In the genomic region with DNA sequence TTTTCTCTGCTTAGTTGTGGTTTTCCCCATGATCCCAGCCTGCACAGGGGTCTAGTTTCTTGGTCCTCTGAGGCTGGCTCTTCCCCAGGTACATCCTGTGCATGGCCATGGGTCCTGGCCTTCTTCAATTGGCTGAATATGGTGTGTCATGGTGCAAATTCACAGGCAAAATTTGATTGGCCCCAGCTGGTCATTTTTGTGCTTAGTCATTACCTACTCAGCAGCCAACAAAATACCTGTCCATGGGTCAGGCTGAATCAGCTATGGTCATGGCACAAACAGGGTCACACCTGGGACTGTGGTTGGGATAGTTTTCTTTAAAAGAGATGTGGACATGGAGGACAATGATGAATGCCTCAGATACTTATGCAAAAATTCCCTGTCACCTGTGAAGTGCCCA, we compare ENCODE assay signal across 17 cellular contexts.
DNase-seq lines count a peak whose midpoint lies in the region; ATAC-seq and TF ChIP-seq lines count a peak whose summit lies in the region.
"Had no signal": no experiment of that assay in that cellular context is flagged by ENCODE, and none has a peak within 500 bp of the region (broad histone marks: within the 10 kb centered on the region; RNA-seq: fewer than 3 reads in every experiment).

No MANE protein-coding gene starts in this region.

- peak overlapping the region; percentile 5 for H3K27ac ChIP-seq in mammary epithelial cell (ENCODE audit: insufficient read depth, low read depth, low read length)
- H3K27ac ChIP-seq in RWPE2 (ENCODE audit: poor library complexity, severe bottlenecking), result no peak overlapping the region
- H3K27ac ChIP-seq: GM23248, HL-60 had no signal

- BruUV-seq in mammary epithelial cell (replicated peaks; lab: Mats Ljungman, UMichigan) (no TSS peak), MCF 10A (replicated peaks; lab: Mats Ljungman, UMichigan) (no TSS peak)

- in situ Hi-C loops in mammary epithelial cell (cut with MboI; ENCODE audit: low sequenced_read_pairs in 2 of 2), result loop anchor here (5.0 to 25.0 kb wide), 3 partner anchors 213 to 480 kb away; no protein-coding TSS in a partner anchor

- H3K36me3 ChIP-seq in mammary epithelial cell (ENCODE audit: insufficient read depth, low read length), result no peaks in the 10 kb centered on the region
- no peaks in the 10 kb centered on the region for H3K36me3 ChIP-seq in RWPE2 (ENCODE audit: low read depth)

- no peak overlapping the region for H3K9ac ChIP-seq in mammary epithelial cell (ENCODE audit: insufficient read depth, low read length)
- H3K9ac ChIP-seq: GM23248 had no signal

- H3K27me3 Mint-ChIP-seq in MCF 10A (ENCODE audit: insufficient read depth, unreplicated experiment) (no peaks in the 10 kb centered on the region), glutamatergic neuron (ENCODE audit: unreplicated experiment) (peaks cover 4% of the 10 kb centered on the region)
- H3K27me3 Mint-ChIP-seq: B cell, IgD-negative memory B cell had no signal

- H3K27ac Mint-ChIP-seq in MCF 10A (ENCODE audit: low read depth, unreplicated experiment) (no peak overlapping the region), glutamatergic neuron (ENCODE audit: unreplicated experiment) (no peak overlapping the region)
- H3K27ac Mint-ChIP-seq: B cell; CD4-positive, alpha-beta memory T cell had no signal

- peak; percentile 42; the same call in 1 of the 3 replicates for ATAC-seq in RWPE2 (ENCODE audit: low read depth)

- H3K4me2 ChIP-seq in mammary epithelial cell (ENCODE audit: insufficient read depth, low read depth, low read length), result no peak overlapping the region

- H3K9me3 Mint-ChIP-seq in MCF 10A (ENCODE audit: unreplicated experiment) (no peaks in the 10 kb centered on the region), glutamatergic neuron (ENCODE audit: unreplicated experiment) (peaks cover 4% of the 10 kb centered on the region)
- H3K9me3 Mint-ChIP-seq: CD4-positive, alpha-beta memory T cell; IgD-negative memory B cell had no signal

- H3K27me3 ChIP-seq in mammary epithelial cell (ENCODE audit: insufficient read depth, low read length) (no peaks in the 10 kb centered on the region), RWPE2 (ENCODE audit: insufficient read depth, poor library complexity, severe bottlenecking) (no peaks in the 10 kb centered on the region)

- no peaks in the 10 kb centered on the region for H3K79me2 ChIP-seq in mammary epithelial cell (ENCODE audit: insufficient read depth, low read length)

- DNase-seq in mammary epithelial cell (peak; percentile 85), MCF 10A (ENCODE audit: unreplicated experiment) (no peak), RWPE2 (ENCODE audit: low spot score) (no peak), epithelial cell of esophagus (ENCODE audit: low read depth) (peak; percentile 60), glutamatergic neuron (no peak), HUDEP-2 (lab: John Stamatoyannopoulos, UW; ENCODE audit: unreplicated experiment in 76 of 76) (no peak), posterior cingulate gyrus (no peak), SIG-M5 treated with dmso at 0.1 percent for 504 hours (lab: John Stamatoyannopoulos, UW; ENCODE audit: unreplicated experiment) (no peak)
- DNase-seq: C1 segment of cervical spinal cord; CD4-positive, alpha-beta memory T cell; COR-L47; DMS153; GF-D8; GM23248 had no signal

- intact Hi-C loops in mammary epithelial cell (cut with micrococcal nuclease) (loop anchor here (2.0 to 10.0 kb wide), 5 partner anchors 95 to 519 kb away; no protein-coding TSS in a partner anchor), MCF 10A (cut with micrococcal nuclease) (loop anchor here (5.0 to 10.0 kb wide), 2 partner anchors 323 to 475 kb away; no protein-coding TSS in a partner anchor), posterior cingulate gyrus (cut with DNase I) (loop anchor here (10.0 kb wide), 1 partner anchor 333 kb away; no protein-coding TSS in a partner anchor)

- dilution Hi-C loops in mammary epithelial cell (cut with HindIII; ENCODE audit: low sequenced_read_pairs), result no loop called here

- no peak for TF ChIP-seq CTCF in mammary epithelial cell (conservative IDR thresholded peaks at IDR 0.05 in 1 of 2, IDR thresholded peaks at IDR 0.05 in 1 of 2; ENCODE audit: extremely low read depth in 1 of 2, insufficient read depth in 1 of 2, low read depth in 1 of 2, low read length in 2 of 2)
- no peak for TF ChIP-seq CTCF in MCF 10A (IDR thresholded peaks at IDR 0.05; ENCODE audit: unreplicated experiment)
- TF ChIP-seq CTCF in RWPE2 (IDR thresholded peaks at IDR 0.05; ENCODE audit: poor library complexity, severe bottlenecking), result no peak
- TF ChIP-seq CTCF in epithelial cell of esophagus (IDR thresholded peaks at IDR 0.05; ENCODE audit: insufficient read depth, low read depth, low read length, missing control alignments), result no peak
- TF ChIP-seq CTCF in glutamatergic neuron (IDR thresholded peaks at IDR 0.05; ENCODE audit: partially characterized antibody, unreplicated experiment), result no peak

- CTCF ChIA-PET in mammary epithelial cell (lab: Charles Lee; ENCODE audit: low non-redundant PET) (interaction anchor here (0.8 to 1.4 kb wide), 2 partner anchors 239 to 334 kb away, joined by 5 to 6 read pairs; no protein-coding TSS in a partner anchor), MCF 10A (lab: Yijun Ruan, JAX) (interaction anchor here (0.6 to 7.9 kb wide), 8 partner anchors 11 to 495 kb away, joined by 3 to 63 read pairs (median 4); no protein-coding TSS in a partner anchor)

- H3K36me3 Mint-ChIP-seq in MCF 10A (ENCODE audit: insufficient read depth, unreplicated experiment) (no peaks in the 10 kb centered on the region), glutamatergic neuron (ENCODE audit: unreplicated experiment) (peaks cover 5% of the 10 kb centered on the region)
- H3K36me3 Mint-ChIP-seq: CD4-positive, alpha-beta memory T cell; IgD-negative memory B cell had no signal

- H3K4me3 ChIP-seq in mammary epithelial cell (replicated peaks in 1 of 3; ENCODE audit: insufficient read depth in 1 of 3, low read depth in 2 of 3, low read length in 3 of 3), result no peak overlapping the region
- no peak overlapping the region for H3K4me3 ChIP-seq in RWPE2 (ENCODE audit: severe bottlenecking)
- H3K4me3 ChIP-seq in epithelial cell of esophagus (ENCODE audit: low read length), result no peak overlapping the region
- H3K4me3 ChIP-seq: GM23248 had no signal

- H4K20me1 ChIP-seq in mammary epithelial cell (ENCODE audit: insufficient read depth, low read length), result no peaks in the 10 kb centered on the region

- H3K4me3 Mint-ChIP-seq in MCF 10A (ENCODE audit: unreplicated experiment) (no peak overlapping the region), glutamatergic neuron (ENCODE audit: unreplicated experiment) (no peak overlapping the region)
- H3K4me3 Mint-ChIP-seq: B cell; CD4-positive, alpha-beta memory T cell had no signal

- H3K4me1 ChIP-seq in mammary epithelial cell (ENCODE audit: insufficient read depth, low read length) (peaks cover 20% of the 10 kb centered on the region), RWPE2 (ENCODE audit: insufficient read depth, poor library complexity, severe bottlenecking) (no peaks in the 10 kb centered on the region)

- POLR2A ChIA-PET in MCF 10A (lab: Yijun Ruan, JAX), result no interaction called here

- no peaks in the 10 kb centered on the region for H3K9me3 ChIP-seq in mammary epithelial cell (replicated peaks; ENCODE audit: insufficient read depth, low read length)
- H3K9me3 ChIP-seq in RWPE2 (ENCODE audit: severe bottlenecking), result no peaks in the 10 kb centered on the region

- H2AFZ ChIP-seq in mammary epithelial cell (ENCODE audit: low read depth, low read length), result no peak overlapping the region
- H2AFZ ChIP-seq: GM23248 had no signal

- H3K4me1 Mint-ChIP-seq in MCF 10A (ENCODE audit: insufficient read depth, unreplicated experiment) (peaks cover 9% of the 10 kb centered on the region), glutamatergic neuron (ENCODE audit: low read depth, unreplicated experiment) (peaks cover 2% of the 10 kb centered on the region)

Comparison
In these comparisons a context has a peak if more than half of its experiments do, and no peak if none do; other contexts are left out.
1. DNase-seq: peak in mammary epithelial cell (single experiment) and epithelial cell of esophagus (single experiment); none in MCF 10A (single experiment), RWPE2 (single experiment), glutamatergic neuron (single experiment), HUDEP-2 (0 of 76), posterior cingulate gyrus (0 of 10) and SIG-M5 treated with dmso at 0.1 percent for 504 hours (single experiment).